In genomic region chr6:138405816-138406403, GRCh38 we compare ENCODE assay signal across 1 cellular context.
TF ChIP-seq lines count a peak whose summit lies in the region.

No MANE protein-coding gene starts in this region.

TF ChIP-seq in HEK293, 187 proteins besides CTCF, POLR2A, EP300 and RAD21 (continued from another document and continues in another):
- TF ChIP-seq ZBTB26 (tag by site-specific recombination; optimal IDR thresholded peaks at IDR 0.05) (no peak), ZNF596 (tag by site-specific recombination; IDR thresholded peaks at IDR 0.05) (no peak), ZNF777 (tag by site-specific recombination; IDR thresholded peaks at IDR 0.05; ENCODE audit: borderline replicate concordance) (no peak), ZBTB44 (tag by site-specific recombination; IDR thresholded peaks at IDR 0.05) (peak; percentile 98), ZNF112 (tag by site-specific recombination; IDR thresholded peaks at IDR 0.05) (no peak), ZNF610 (tag by site-specific recombination; IDR thresholded peaks at IDR 0.05; ENCODE audit: borderline replicate concordance) (no peak), MYNN (tag by site-specific recombination; IDR thresholded peaks at IDR 0.05; ENCODE audit: borderline replicate concordance) (no peak), ZNF670 (tag by site-specific recombination; IDR thresholded peaks at IDR 0.05; ENCODE audit: low read depth) (no peak), ZNF621 (tag by site-specific recombination; IDR thresholded peaks at IDR 0.05) (no peak), ZSCAN4 (tag by site-specific recombination; IDR thresholded peaks at IDR 0.05) (no peak), ZNF362 (tag by site-specific recombination; IDR thresholded peaks at IDR 0.05) (no peak), ZNF629 (tag by site-specific recombination; IDR thresholded peaks at IDR 0.05) (no peak), ZNF664 (tag by site-specific recombination; IDR thresholded peaks at IDR 0.05) (no peak), ZNF23 (tag by site-specific recombination; IDR thresholded peaks at IDR 0.05; ENCODE audit: borderline replicate concordance) (no peak), ZNF843 (tag by site-specific recombination; IDR thresholded peaks at IDR 0.05) (peak; percentile 84), ZNF48 (tag by site-specific recombination; IDR thresholded peaks at IDR 0.05) (no peak), ZNF449 (tag by site-specific recombination; IDR thresholded peaks at IDR 0.05) (no peak), PRDM6 (tag by site-specific recombination; IDR thresholded peaks at IDR 0.05) (peak; percentile 97), ZNF560 (tag by site-specific recombination; IDR thresholded peaks at IDR 0.05; ENCODE audit: borderline replicate concordance) (no peak), ZNF624 (tag by site-specific recombination; IDR thresholded peaks at IDR 0.05) (no peak), ZNF341 (tag by site-specific recombination; IDR thresholded peaks at IDR 0.05; ENCODE audit: low read depth) (no peak), ZNF658 (tag by site-specific recombination; IDR thresholded peaks at IDR 0.05) (no peak), ZNF830 (tag by site-specific recombination; IDR thresholded peaks at IDR 0.05; ENCODE audit: low read depth) (no peak), ZNF175 (tag by site-specific recombination; IDR thresholded peaks at IDR 0.05) (no peak), SETDB1 (IDR thresholded peaks at IDR 0.05; ENCODE audit: insufficient read length, low read length) (no peak), ZBTB49 (tag by site-specific recombination; IDR thresholded peaks at IDR 0.05; ENCODE audit: low read depth) (no peak), YY1 (tag by site-specific recombination; IDR thresholded peaks at IDR 0.05) (no peak), ZNF37A (tag by site-specific recombination; IDR thresholded peaks at IDR 0.05) (no peak), ZSCAN16 (tag by site-specific recombination; IDR thresholded peaks at IDR 0.05) (no peak), SCRT1 (tag by site-specific recombination; IDR thresholded peaks at IDR 0.05; ENCODE audit: borderline replicate concordance) (no peak), ZNF266 (tag by site-specific recombination; IDR thresholded peaks at IDR 0.05; ENCODE audit: low read depth) (no peak), ELK4 (IDR thresholded peaks at IDR 0.05; ENCODE audit: borderline replicate concordance, low read depth, low read length) (no peak), ZNF747 (tag by site-specific recombination; IDR thresholded peaks at IDR 0.05) (no peak), OSR2 (tag by site-specific recombination; IDR thresholded peaks at IDR 0.05) (peak; percentile 70), TRIM28 (IDR thresholded peaks at IDR 0.05; ENCODE audit: borderline replicate concordance, low read length) (peak; percentile 97), ZNF585B (tag by site-specific recombination; IDR thresholded peaks at IDR 0.05) (no peak), ZNF555 (tag by site-specific recombination; conservative IDR thresholded peaks at IDR 0.05) (no peak), ZNF274 (IDR thresholded peaks at IDR 0.05; ENCODE audit: low read length) (no peak), ZNF274 (tag by site-specific recombination; IDR thresholded peaks at IDR 0.05; ENCODE audit: borderline replicate concordance) (no peak), ZNF114 (tag by site-specific recombination; IDR thresholded peaks at IDR 0.05) (no peak), ZNF426 (tag by site-specific recombination; IDR thresholded peaks at IDR 0.05) (no peak), ZSCAN18 (tag by site-specific recombination; IDR thresholded peaks at IDR 0.05) (no peak), ZNF660 (tag by site-specific recombination; IDR thresholded peaks at IDR 0.05) (no peak), ZFP69B (tag by site-specific recombination; IDR thresholded peaks at IDR 0.05) (no peak), ZNF394 (tag by site-specific recombination; IDR thresholded peaks at IDR 0.05; ENCODE audit: borderline replicate concordance) (no peak), TCF7L2 (IDR thresholded peaks at IDR 0.05; ENCODE audit: borderline replicate concordance, low read depth, low read length) (peak; percentile 97), MEIS1 (CRISPR knock-in tag; IDR thresholded peaks at IDR 0.05; ENCODE audit: borderline replicate concordance) (no peak), GLI4 (tag by site-specific recombination; IDR thresholded peaks at IDR 0.05) (no peak), ZNF707 (tag by site-specific recombination; IDR thresholded peaks at IDR 0.05) (no peak), GLIS1 (tag by site-specific recombination; IDR thresholded peaks at IDR 0.05) (no peak), BCL11A (tag by site-specific recombination; IDR thresholded peaks at IDR 0.05; ENCODE audit: low read depth) (no peak), GLI2 (tag by site-specific recombination; IDR thresholded peaks at IDR 0.05; ENCODE audit: borderline replicate concordance, low read depth) (no peak), ZNF202 (tag by site-specific recombination; IDR thresholded peaks at IDR 0.05; ENCODE audit: borderline replicate concordance) (no peak), ZNF146 (tag by site-specific recombination; IDR thresholded peaks at IDR 0.05) (no peak), ZNF221 (tag by site-specific recombination; IDR thresholded peaks at IDR 0.05; ENCODE audit: borderline replicate concordance) (no peak), ZFP41 (tag by site-specific recombination; IDR thresholded peaks at IDR 0.05; ENCODE audit: borderline replicate concordance) (no peak), ZNF133 (tag by site-specific recombination; IDR thresholded peaks at IDR 0.05) (no peak), INSM2 (tag by site-specific recombination; IDR thresholded peaks at IDR 0.05) (peak; percentile 62; the same call in 1 of the 2 replicates), ZNF2 (tag by site-specific recombination; IDR thresholded peaks at IDR 0.05) (peak; percentile 41; the same call in 1 of the 2 replicates), WT1 (tag by site-specific recombination; IDR thresholded peaks at IDR 0.05) (no peak), GLIS2 (tag by site-specific recombination; IDR thresholded peaks at IDR 0.05) (no peak), ZNF837 (tag by site-specific recombination; IDR thresholded peaks at IDR 0.05) (no peak)
